Comparison of ENCODE assay signal across 21 cellular contexts in genomic region chr6:32327103-32327502, GRCh38. TPM values are rescaled to one million over a fixed set of nuclear protein-coding genes. Genes with fewer than 3 reads are reported as not detected.
DNase-seq lines count a peak whose midpoint lies in the region; ATAC-seq, FAIRE-seq and TF ChIP-seq lines count a peak whose summit lies in the region.
"Had no signal": no experiment of that assay in that cellular context is flagged by ENCODE, and none has a peak within 500 bp of the region (broad histone marks: within the 10 kb centered on the region; RNA-seq: fewer than 3 reads in every experiment).

No MANE protein-coding gene starts in this region.

- no peak overlapping the region for H3K4me3 ChIP-seq in GM06990 (replicated peaks; ENCODE audit: low read depth, low read length)
- H3K4me3 ChIP-seq in body of pancreas: no peak overlapping the region
- H3K4me3 ChIP-seq: esophagus muscularis mucosa, gastrocnemius medialis, SJSA1 had no signal

- ATAC-seq in GM21360 (IDR thresholded peaks at IDR 0.05; ENCODE audit: unreplicated experiment): no peak
- no peak for ATAC-seq in body of pancreas
- no peak for ATAC-seq in HG02852 (IDR thresholded peaks at IDR 0.05; ENCODE audit: unreplicated experiment)
- ATAC-seq: activated T-cell treated with anti-CD3 and anti-CD28 coated beads, Interleukin-2, amount 50 U/mL, for 4 hours; gastrocnemius medialis; left cardiac atrium had no signal

- H3K9me3 ChIP-seq in body of pancreas: no peaks in the 10 kb centered on the region
- H3K9me3 ChIP-seq: esophagus muscularis mucosa, gastrocnemius medialis, SJSA1 had no signal

- H3K27me3 ChIP-seq in GM06990 (replicated peaks; ENCODE audit: control insufficient read depth, insufficient read depth, low read length) (no peaks in the 10 kb centered on the region), body of pancreas (no peaks in the 10 kb centered on the region)
- H3K27me3 ChIP-seq: esophagus muscularis mucosa, gastrocnemius medialis had no signal

- TF ChIP-seq POLR2A in body of pancreas (IDR thresholded peaks at IDR 0.05): no peak

- intact Hi-C loops in body of pancreas (cut with DNase I): no loop called here

- H3K27ac ChIP-seq in body of pancreas: no peak overlapping the region
- H3K27ac ChIP-seq: esophagus muscularis mucosa, gastrocnemius medialis, HL-60, SJSA1 had no signal

- TF ChIP-seq CTCF in GM06990 (IDR thresholded peaks at IDR 0.05; ENCODE audit: insufficient read depth, low read length, poor library complexity, severe bottlenecking) (no peak), body of pancreas (IDR thresholded peaks at IDR 0.05) (no peak)

- peak; percentile 33 for DNase-seq in GM06990 (ENCODE audit: extremely low read depth, insufficient read length)
- no peak for DNase-seq in GM18507 (ENCODE audit: extremely low spot score, insufficient read length, low read depth)
- DNase-seq in SIG-M5 (lab: John Stamatoyannopoulos, UW): peak; percentile 43
- peak; percentile 24 for DNase-seq in pons (ENCODE audit: low spot score)
- no peak for DNase-seq in body of pancreas
- DNase-seq: activated CD4-positive, alpha-beta memory T cell treated with anti-CD3 and anti-CD28 coated beads, Interleukin-2, amount 10 ng/mL, durations not matched to agents 7 days and 5 days; activated T-cell treated with anti-CD3 and anti-CD28 coated beads, Interleukin-2, amount 50 U/mL, for 4 hours; effector CD8-positive, alpha-beta T cell; gastrocnemius medialis; left cardiac atrium; NCI-H146; stimulated activated naive CD4-positive, alpha-beta T cell treated with Interleukin-2 at 50 U/mL for 16 hours had no signal

- WGBS in body of pancreas, 2 donors: 76 to 80% methylated on average over 3 of the region's 3 CpGs

- H3K36me3 ChIP-seq in GM06990 (ENCODE audit: control insufficient read depth, insufficient read depth, low read length): no peaks in the 10 kb centered on the region
- H3K36me3 ChIP-seq in body of pancreas (replicated peaks in 1 of 2; ENCODE audit: insufficient read depth in 1 of 2, low read depth in 2 of 2): no peaks in the 10 kb centered on the region
- H3K36me3 ChIP-seq: esophagus muscularis mucosa, gastrocnemius medialis, SJSA1 had no signal

- peak; percentile 54 for FAIRE-seq in GM18507 (lab: Jason Lieb, UNC)
- FAIRE-seq: astrocyte, H1 had no signal

- no peaks in the 10 kb centered on the region for H3K4me1 ChIP-seq in body of pancreas
- H3K4me1 ChIP-seq: esophagus muscularis mucosa, gastrocnemius medialis, SJSA1 had no signal

RNA-seq across cellular contexts. Expression of gene TSBP1, which starts 44.6 kb away (rescaled TPM):
- total RNA-seq in body of pancreas: not detected
- total RNA-seq: activated CD4-positive, alpha-beta memory T cell treated with anti-CD3 and anti-CD28 coated beads, Interleukin-2, amount 10 ng/mL, durations not matched to agents 7 days and 5 days; activated T-cell treated with anti-CD3 and anti-CD28 coated beads, Interleukin-2, amount 50 U/mL, for 4 hours; astrocyte; esophagus muscularis mucosa; gastrocnemius medialis; H1; left cardiac atrium; mesenteric fat pad; progenitor cell of endocrine pancreas; SJSA1 had no signal

Comparison
In these comparisons a context has a peak if more than half of its experiments do, and no peak if none do; other contexts are left out.
1. DNase-seq: peak in GM06990 (single experiment), SIG-M5 (single experiment) and pons (single experiment); none in GM18507 (single experiment) and body of pancreas (0 of 4).